Comparison of ENCODE assay signal across 29 cellular contexts in the genomic region with DNA sequence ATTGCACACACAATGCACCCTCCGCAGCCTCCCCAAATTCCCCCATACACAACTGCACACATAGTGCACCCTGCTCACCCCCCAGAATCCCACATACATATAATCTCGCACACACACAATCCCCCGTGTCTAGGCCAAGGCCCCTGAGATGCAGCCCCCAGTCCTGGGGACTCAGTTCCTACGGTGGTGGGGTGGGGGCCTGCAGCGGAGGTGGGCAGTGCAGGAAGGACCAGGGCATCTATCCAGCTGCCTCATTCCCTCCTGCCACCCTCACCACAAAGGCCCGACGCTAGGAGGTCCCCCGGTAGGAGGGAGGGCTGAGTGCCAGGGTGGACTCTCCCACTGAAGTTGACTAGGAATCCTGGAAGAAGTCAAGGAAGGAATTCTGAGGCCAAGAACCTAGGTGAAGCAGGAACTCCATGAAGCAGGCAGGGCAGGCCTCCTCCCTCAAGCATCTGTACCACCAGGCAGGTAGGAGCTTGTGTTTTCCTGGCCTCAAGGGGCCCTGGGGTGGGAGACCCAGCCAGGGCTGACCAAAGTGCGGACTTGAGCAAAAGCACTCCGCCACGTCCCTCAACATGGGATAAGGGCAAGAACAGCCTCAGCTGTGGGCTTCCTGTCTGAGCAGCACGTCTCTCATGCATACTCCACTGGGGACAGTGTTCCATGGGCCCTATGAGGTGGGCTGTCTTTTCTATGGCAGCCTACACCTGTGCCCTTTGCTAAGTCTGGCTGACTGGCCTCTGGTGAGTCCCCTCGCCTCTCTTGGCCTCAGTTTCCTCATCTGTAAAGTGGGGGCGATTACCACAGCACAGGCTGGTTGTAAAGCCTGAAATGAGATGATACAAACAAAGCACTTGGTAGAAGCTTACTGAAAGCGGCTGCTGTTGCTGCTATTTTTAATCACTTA.
DNase-seq lines count a peak whose midpoint lies in the region; ATAC-seq, FAIRE-seq and TF ChIP-seq lines count a peak whose summit lies in the region.
"Had no signal": no experiment of that assay in that cellular context is flagged by ENCODE, and none has a peak within 500 bp of the region (broad histone marks: within the 10 kb centered on the region; RNA-seq: fewer than 3 reads in every experiment).

No MANE protein-coding gene starts in this region.

- TF ChIP-seq EP300 in HepG2 (IDR thresholded peaks at IDR 0.05; ENCODE audit: low read depth in 2 of 2, low read length in 2 of 2) (no peak), HepG2 (CRISPR knock-in tag; IDR thresholded peaks at IDR 0.05; ENCODE audit: borderline replicate concordance) (no peak)

- no peaks in the 10 kb centered on the region for H3K36me3 ChIP-seq in HepG2 (replicated peaks in 1 of 2; ENCODE audit: control insufficient read depth in 1 of 2, insufficient read depth in 2 of 2, low read length in 2 of 2)
- H3K36me3 ChIP-seq in spleen, result no peaks in the 10 kb centered on the region
- H3K36me3 ChIP-seq: pancreas, Peyer's patch, right lobe of liver had no signal

- peak; percentile 45 for DNase-seq in activated effector memory CD4-positive, alpha-beta T cell treated with anti-CD3 and anti-CD28 coated beads, Interleukin-2, amount 50 U/mL, for 16 hours
- DNase-seq in activated effector memory CD4-positive, alpha-beta T cell treated with Interleukin-2 at 50 U/mL for 16 hours, result no peak
- DNase-seq in GM20000 (ENCODE audit: low spot score) (peak; percentile 25), HepG2 (ENCODE audit: low spot score) (peak; percentile 21), spleen (peak; percentile 35), D341Med (ENCODE audit: low spot score) (no peak), COR-L47 (lab: John Stamatoyannopoulos, UW) (no peak)
- DNase-seq: activated CD4-positive, alpha-beta T cell treated with anti-CD3 and anti-CD28 coated beads for 48 hours; activated naive CD4-positive, alpha-beta T cell treated with anti-CD3 and anti-CD28 coated beads, Interleukin-2, amount 50 U/mL, for 16 hours; activated T-cell treated with anti-CD3 and anti-CD28 coated beads, Interleukin-2, amount 50 U/mL, for 72 hours; AML-193; DMS153; endodermal cell; HCEC 1CT; MV-4-11; NCI-H1436 treated with DMSO at 0.1 percent for 48 hours; NCI-H2107; NCI-H345; NCI-H69; stimulated activated CD4-positive, alpha-beta T cell treated with anti-CD3 and anti-CD28 coated beads, Interleukin-12 subunit alpha, Interleukin-12 subunit beta, amount 100 ng/mL, for 4 hours; stimulated activated CD4-positive, alpha-beta T cell treated with anti-CD3 and anti-CD28 coated beads, Interleukin-2, amount 100 ng/mL, for 48 hours; SW 1271 had no signal

- peak overlapping the region in 1 of 3 experiments; percentile 45; a peak in 2 of 6 replicates for H3K4me3 ChIP-seq in HepG2 (replicated peaks in 1 of 3; ENCODE audit: insufficient read depth in 1 of 3, low read depth in 2 of 3, low read length in 3 of 3)
- H3K4me3 ChIP-seq in spleen, result no peak overlapping the region
- H3K4me3 ChIP-seq: A549, body of pancreas, pancreas, Peyer's patch, right lobe of liver, tibial artery had no signal

- H4K20me1 ChIP-seq in HepG2 (ENCODE audit: insufficient read depth, low read length), result no peaks in the 10 kb centered on the region

- H2AFZ ChIP-seq in HepG2 (ENCODE audit: low read length), result no peak overlapping the region

- POLR2A ChIA-PET in HepG2 (lab: Yijun Ruan, JAX), result interaction anchor here (1.1 kb wide), 1 partner anchor 11 kb away, joined by 3 read pairs; no protein-coding TSS in a partner anchor

- in situ Hi-C loops in HepG2 (cut with HindIII; ENCODE audit: extremely low pct_ligation_motif_present, low pct_unique_long_range_greater_than_20kb), result no loop called here

- H3K4me1 ChIP-seq in HepG2 (ENCODE audit: insufficient read depth, low read length), result peaks cover 38% of the 10 kb centered on the region
- H3K4me1 ChIP-seq in spleen, result peaks cover 0 to 14% (median 11%) of the 10 kb centered on the region in 6 donors
- H3K4me1 ChIP-seq: A549, pancreas, right lobe of liver, tibial artery had no signal

- no peaks in the 10 kb centered on the region for H3K79me2 ChIP-seq in HepG2 (ENCODE audit: insufficient read depth, low read length)

- peak overlapping the region; percentile 62 for H3K4me2 ChIP-seq in HepG2 (ENCODE audit: low read depth, low read length)
- H3K4me2 ChIP-seq: A549 had no signal

- intact Hi-C loops in HepG2 (cut with micrococcal nuclease; ENCODE audit: unreplicated experiment), result no loop called here
- intact Hi-C loops in spleen (cut with DNase I; ENCODE audit: low total_unique reads), result no loop called here

- peak; percentile 36 for ATAC-seq in HepG2
- ATAC-seq in HG03280 (IDR thresholded peaks at IDR 0.05; ENCODE audit: unreplicated experiment), result no peak
- ATAC-seq: A549; activated T-cell treated with anti-CD3 and anti-CD28 coated beads, Interleukin-2, amount 50 U/mL, for 72 hours; body of pancreas; pancreas; right lobe of liver had no signal

- peak; percentile 54 for FAIRE-seq in HepG2 (lab: Jason Lieb, UNC)
- FAIRE-seq: A549, pancreas had no signal

- H3K27me3 ChIP-seq in HepG2 (ENCODE audit: control insufficient read depth in 1 of 2, insufficient read depth in 2 of 2, low read length in 2 of 2) (peaks cover 3 to 15% of the 10 kb centered on the region in 2 experiments; a peak in 4 of 5 replicates), spleen (replicated peaks in 1 of 7) (peaks cover 0 to 40% (median 0%) of the 10 kb centered on the region in 7 donors)
- H3K27me3 ChIP-seq: body of pancreas, pancreas, Peyer's patch, right lobe of liver, tibial artery had no signal

- no peak overlapping the region for H3K9ac ChIP-seq in HepG2 (ENCODE audit: insufficient read depth, low read depth, low read length)

- TF ChIP-seq CTCF in GM20000 (IDR thresholded peaks at IDR 0.05; ENCODE audit: extremely low read depth, missing control alignments) (no peak), HepG2 (CRISPR knock-in tag; IDR thresholded peaks at IDR 0.05) (no peak), spleen (IDR thresholded peaks at IDR 0.05 in 8 of 11, conservative IDR thresholded peaks at IDR 0.05 in 3 of 11) (no peak)

- CTCF ChIA-PET in HepG2 (lab: Yijun Ruan, JAX; ENCODE audit: low intra/inter-chr PET ratio, low total read pairs), result no interaction called here

- TF ChIP-seq POLR2A in HepG2 (IDR thresholded peaks at IDR 0.05; ENCODE audit: insufficient read depth in 1 of 2, low read depth in 2 of 2, low read length in 2 of 2), result no peak
- TF ChIP-seq POLR2A in spleen (IDR thresholded peaks at IDR 0.05), result no peak

- TF ChIP-seq RAD21 in HepG2 (CRISPR knock-in tag; IDR thresholded peaks at IDR 0.05), result no peak

- BruUV-seq in HepG2 (replicated peaks; lab: Mats Ljungman, UMichigan), result no TSS peak

- H3K27ac ChIP-seq in HepG2 (ENCODE audit: extremely low read length, insufficient read depth, low read length) (no peak overlapping the region), spleen (no peak overlapping the region)
- H3K27ac ChIP-seq: A549, body of pancreas, pancreas, Peyer's patch, right lobe of liver, tibial artery had no signal

- H3K9me3 ChIP-seq in HepG2 (ENCODE audit: low read length), result no peaks in the 10 kb centered on the region
- no peaks in the 10 kb centered on the region for H3K9me3 ChIP-seq in spleen
- H3K9me3 ChIP-seq: A549, body of pancreas, pancreas, Peyer's patch, right lobe of liver, tibial artery had no signal

- WGBS in HepG2 (ENCODE audit: low lambda C conversion rate), result 38% methylated on average over 9 of the region's 15 CpGs
- 73 to 80% (median 76%) methylated on average over 12 to 15 of the region's 15 CpGs for WGBS in spleen, 5 donors

TF ChIP-seq in HepG2, 621 proteins besides CTCF, POLR2A, EP300 and RAD21 (continues in another document):
- TF ChIP-seq, protein P1, sequence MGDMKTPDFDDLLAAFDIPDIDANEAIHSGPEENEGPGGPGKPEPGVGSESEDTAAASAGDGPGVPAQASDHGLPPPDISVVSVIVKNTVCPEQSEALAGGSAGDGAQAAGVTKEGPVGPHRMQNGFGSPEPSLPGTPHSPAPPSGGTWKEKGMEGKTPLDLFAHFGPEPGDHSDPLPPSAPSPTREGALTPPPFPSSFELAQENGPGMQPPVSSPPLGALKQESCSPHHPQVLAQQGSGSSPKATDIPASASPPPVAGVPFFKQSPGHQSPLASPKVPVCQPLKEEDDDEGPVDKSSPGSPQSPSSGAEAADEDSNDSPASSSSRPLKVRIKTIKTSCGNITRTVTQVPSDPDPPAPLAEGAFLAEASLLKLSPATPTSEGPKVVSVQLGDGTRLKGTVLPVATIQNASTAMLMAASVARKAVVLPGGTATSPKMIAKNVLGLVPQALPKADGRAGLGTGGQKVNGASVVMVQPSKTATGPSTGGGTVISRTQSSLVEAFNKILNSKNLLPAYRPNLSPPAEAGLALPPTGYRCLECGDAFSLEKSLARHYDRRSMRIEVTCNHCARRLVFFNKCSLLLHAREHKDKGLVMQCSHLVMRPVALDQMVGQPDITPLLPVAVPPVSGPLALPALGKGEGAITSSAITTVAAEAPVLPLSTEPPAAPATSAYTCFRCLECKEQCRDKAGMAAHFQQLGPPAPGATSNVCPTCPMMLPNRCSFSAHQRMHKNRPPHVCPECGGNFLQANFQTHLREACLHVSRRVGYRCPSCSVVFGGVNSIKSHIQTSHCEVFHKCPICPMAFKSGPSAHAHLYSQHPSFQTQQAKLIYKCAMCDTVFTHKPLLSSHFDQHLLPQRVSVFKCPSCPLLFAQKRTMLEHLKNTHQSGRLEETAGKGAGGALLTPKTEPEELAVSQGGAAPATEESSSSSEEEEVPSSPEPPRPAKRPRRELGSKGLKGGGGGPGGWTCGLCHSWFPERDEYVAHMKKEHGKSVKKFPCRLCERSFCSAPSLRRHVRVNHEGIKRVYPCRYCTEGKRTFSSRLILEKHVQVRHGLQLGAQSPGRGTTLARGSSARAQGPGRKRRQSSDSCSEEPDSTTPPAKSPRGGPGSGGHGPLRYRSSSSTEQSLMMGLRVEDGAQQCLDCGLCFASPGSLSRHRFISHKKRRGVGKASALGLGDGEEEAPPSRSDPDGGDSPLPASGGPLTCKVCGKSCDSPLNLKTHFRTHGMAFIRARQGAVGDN (CRISPR knock-in tag; IDR thresholded peaks at IDR 0.05), result peak; percentile 29
- TF ChIP-seq, protein P2, sequence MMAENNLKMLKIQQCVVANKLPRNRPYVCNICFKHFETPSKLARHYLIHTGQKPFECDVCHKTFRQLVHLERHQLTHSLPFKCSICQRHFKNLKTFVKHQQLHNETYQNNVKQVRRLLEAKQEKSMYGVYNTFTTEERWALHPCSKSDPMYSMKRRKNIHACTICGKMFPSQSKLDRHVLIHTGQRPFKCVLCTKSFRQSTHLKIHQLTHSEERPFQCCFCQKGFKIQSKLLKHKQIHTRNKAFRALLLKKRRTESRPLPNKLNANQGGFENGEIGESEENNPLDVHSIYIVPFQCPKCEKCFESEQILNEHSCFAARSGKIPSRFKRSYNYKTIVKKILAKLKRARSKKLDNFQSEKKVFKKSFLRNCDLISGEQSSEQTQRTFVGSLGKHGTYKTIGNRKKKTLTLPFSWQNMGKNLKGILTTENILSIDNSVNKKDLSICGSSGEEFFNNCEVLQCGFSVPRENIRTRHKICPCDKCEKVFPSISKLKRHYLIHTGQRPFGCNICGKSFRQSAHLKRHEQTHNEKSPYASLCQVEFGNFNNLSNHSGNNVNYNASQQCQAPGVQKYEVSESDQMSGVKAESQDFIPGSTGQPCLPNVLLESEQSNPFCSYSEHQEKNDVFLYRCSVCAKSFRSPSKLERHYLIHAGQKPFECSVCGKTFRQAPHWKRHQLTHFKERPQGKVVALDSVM (CRISPR knock-in tag; IDR thresholded peaks at IDR 0.05), result no peak
- peak; percentile 77 for TF ChIP-seq ZMYM3 (CRISPR knock-in tag; IDR thresholded peaks at IDR 0.05)
- no peak for TF ChIP-seq ZNF780A (CRISPR knock-in tag; IDR thresholded peaks at IDR 0.05)

Comparison
In these comparisons a context has a peak if more than half of its experiments do, and no peak if none do; other contexts are left out.
1. DNase-seq: peak in activated effector memory CD4-positive, alpha-beta T cell treated with anti-CD3 and anti-CD28 coated beads, Interleukin-2, amount 50 U/mL, for 16 hours (single experiment), GM20000 (single experiment), HepG2 (single experiment) and spleen (single experiment); none in activated effector memory CD4-positive, alpha-beta T cell treated with Interleukin-2 at 50 U/mL for 16 hours (single experiment), D341Med (single experiment) and COR-L47 (single experiment).